1 cellular context compared by ENCODE assay signal in the genomic region with DNA sequence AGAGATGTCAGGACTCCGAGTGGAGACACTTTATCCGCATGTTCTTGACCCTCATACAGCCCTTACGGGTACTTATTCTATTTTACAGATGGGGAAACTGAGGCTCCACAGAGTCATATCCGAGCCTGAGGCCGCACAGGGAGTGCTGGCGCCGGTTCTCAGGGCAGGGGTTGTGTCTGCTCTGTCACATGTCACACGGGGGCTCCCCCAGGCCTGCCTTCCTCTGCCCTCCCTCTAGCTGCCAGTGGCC.
TF ChIP-seq lines count a peak whose summit lies in the region.

No MANE protein-coding gene starts in this region.

TF ChIP-seq in H1, 55 proteins besides CTCF, POLR2A, EP300 and RAD21:
- TF ChIP-seq JUN (IDR thresholded peaks at IDR 0.05; ENCODE audit: low read depth, low read length), result no peak
- TF ChIP-seq HDAC2 (IDR thresholded peaks at IDR 0.05; ENCODE audit: borderline replicate concordance in 1 of 2, low read depth in 2 of 2, low read length in 2 of 2), result no peak
- TF ChIP-seq BRCA1 (IDR thresholded peaks at IDR 0.05; ENCODE audit: low read depth, low read length), result no peak
- TF ChIP-seq SAP30 (IDR thresholded peaks at IDR 0.05; ENCODE audit: insufficient read depth, insufficient replicate concordance, low read length), result no peak
- TF ChIP-seq, protein P1, sequence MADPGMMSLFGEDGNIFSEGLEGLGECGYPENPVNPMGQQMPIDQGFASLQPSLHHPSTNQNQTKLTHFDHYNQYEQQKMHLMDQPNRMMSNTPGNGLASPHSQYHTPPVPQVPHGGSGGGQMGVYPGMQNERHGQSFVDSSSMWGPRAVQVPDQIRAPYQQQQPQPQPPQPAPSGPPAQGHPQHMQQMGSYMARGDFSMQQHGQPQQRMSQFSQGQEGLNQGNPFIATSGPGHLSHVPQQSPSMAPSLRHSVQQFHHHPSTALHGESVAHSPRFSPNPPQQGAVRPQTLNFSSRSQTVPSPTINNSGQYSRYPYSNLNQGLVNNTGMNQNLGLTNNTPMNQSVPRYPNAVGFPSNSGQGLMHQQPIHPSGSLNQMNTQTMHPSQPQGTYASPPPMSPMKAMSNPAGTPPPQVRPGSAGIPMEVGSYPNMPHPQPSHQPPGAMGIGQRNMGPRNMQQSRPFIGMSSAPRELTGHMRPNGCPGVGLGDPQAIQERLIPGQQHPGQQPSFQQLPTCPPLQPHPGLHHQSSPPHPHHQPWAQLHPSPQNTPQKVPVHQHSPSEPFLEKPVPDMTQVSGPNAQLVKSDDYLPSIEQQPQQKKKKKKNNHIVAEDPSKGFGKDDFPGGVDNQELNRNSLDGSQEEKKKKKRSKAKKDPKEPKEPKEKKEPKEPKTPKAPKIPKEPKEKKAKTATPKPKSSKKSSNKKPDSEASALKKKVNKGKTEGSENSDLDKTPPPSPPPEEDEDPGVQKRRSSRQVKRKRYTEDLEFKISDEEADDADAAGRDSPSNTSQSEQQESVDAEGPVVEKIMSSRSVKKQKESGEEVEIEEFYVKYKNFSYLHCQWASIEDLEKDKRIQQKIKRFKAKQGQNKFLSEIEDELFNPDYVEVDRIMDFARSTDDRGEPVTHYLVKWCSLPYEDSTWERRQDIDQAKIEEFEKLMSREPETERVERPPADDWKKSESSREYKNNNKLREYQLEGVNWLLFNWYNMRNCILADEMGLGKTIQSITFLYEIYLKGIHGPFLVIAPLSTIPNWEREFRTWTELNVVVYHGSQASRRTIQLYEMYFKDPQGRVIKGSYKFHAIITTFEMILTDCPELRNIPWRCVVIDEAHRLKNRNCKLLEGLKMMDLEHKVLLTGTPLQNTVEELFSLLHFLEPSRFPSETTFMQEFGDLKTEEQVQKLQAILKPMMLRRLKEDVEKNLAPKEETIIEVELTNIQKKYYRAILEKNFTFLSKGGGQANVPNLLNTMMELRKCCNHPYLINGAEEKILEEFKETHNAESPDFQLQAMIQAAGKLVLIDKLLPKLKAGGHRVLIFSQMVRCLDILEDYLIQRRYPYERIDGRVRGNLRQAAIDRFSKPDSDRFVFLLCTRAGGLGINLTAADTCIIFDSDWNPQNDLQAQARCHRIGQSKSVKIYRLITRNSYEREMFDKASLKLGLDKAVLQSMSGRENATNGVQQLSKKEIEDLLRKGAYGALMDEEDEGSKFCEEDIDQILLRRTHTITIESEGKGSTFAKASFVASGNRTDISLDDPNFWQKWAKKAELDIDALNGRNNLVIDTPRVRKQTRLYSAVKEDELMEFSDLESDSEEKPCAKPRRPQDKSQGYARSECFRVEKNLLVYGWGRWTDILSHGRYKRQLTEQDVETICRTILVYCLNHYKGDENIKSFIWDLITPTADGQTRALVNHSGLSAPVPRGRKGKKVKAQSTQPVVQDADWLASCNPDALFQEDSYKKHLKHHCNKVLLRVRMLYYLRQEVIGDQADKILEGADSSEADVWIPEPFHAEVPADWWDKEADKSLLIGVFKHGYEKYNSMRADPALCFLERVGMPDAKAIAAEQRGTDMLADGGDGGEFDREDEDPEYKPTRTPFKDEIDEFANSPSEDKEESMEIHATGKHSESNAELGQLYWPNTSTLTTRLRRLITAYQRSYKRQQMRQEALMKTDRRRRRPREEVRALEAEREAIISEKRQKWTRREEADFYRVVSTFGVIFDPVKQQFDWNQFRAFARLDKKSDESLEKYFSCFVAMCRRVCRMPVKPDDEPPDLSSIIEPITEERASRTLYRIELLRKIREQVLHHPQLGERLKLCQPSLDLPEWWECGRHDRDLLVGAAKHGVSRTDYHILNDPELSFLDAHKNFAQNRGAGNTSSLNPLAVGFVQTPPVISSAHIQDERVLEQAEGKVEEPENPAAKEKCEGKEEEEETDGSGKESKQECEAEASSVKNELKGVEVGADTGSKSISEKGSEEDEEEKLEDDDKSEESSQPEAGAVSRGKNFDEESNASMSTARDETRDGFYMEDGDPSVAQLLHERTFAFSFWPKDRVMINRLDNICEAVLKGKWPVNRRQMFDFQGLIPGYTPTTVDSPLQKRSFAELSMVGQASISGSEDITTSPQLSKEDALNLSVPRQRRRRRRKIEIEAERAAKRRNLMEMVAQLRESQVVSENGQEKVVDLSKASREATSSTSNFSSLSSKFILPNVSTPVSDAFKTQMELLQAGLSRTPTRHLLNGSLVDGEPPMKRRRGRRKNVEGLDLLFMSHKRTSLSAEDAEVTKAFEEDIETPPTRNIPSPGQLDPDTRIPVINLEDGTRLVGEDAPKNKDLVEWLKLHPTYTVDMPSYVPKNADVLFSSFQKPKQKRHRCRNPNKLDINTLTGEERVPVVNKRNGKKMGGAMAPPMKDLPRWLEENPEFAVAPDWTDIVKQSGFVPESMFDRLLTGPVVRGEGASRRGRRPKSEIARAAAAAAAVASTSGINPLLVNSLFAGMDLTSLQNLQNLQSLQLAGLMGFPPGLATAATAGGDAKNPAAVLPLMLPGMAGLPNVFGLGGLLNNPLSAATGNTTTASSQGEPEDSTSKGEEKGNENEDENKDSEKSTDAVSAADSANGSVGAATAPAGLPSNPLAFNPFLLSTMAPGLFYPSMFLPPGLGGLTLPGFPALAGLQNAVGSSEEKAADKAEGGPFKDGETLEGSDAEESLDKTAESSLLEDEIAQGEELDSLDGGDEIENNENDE (IDR thresholded peaks at IDR 0.05; ENCODE audit: insufficient replicate concordance, low read length), result no peak
- no peak for TF ChIP-seq KDM1A (IDR thresholded peaks at IDR 0.05; ENCODE audit: borderline replicate concordance, low read length)
- TF ChIP-seq, protein P2, sequence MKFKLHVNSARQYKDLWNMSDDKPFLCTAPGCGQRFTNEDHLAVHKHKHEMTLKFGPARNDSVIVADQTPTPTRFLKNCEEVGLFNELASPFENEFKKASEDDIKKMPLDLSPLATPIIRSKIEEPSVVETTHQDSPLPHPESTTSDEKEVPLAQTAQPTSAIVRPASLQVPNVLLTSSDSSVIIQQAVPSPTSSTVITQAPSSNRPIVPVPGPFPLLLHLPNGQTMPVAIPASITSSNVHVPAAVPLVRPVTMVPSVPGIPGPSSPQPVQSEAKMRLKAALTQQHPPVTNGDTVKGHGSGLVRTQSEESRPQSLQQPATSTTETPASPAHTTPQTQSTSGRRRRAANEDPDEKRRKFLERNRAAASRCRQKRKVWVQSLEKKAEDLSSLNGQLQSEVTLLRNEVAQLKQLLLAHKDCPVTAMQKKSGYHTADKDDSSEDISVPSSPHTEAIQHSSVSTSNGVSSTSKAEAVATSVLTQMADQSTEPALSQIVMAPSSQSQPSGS (IDR thresholded peaks at IDR 0.05; ENCODE audit: low read length), result no peak
- TF ChIP-seq CREB1 (IDR thresholded peaks at IDR 0.05), result no peak
- TF ChIP-seq RXRA (IDR thresholded peaks at IDR 0.05; ENCODE audit: insufficient read depth, low read depth, low read length), result no peak
- no peak for TF ChIP-seq SP2 (IDR thresholded peaks at IDR 0.05; ENCODE audit: low read length)
- TF ChIP-seq YY1 (IDR thresholded peaks at IDR 0.05; ENCODE audit: low read depth, low read length), result no peak
- TF ChIP-seq, protein P3, sequence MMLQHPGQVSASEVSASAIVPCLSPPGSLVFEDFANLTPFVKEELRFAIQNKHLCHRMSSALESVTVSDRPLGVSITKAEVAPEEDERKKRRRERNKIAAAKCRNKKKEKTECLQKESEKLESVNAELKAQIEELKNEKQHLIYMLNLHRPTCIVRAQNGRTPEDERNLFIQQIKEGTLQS (IDR thresholded peaks at IDR 0.05; ENCODE audit: insufficient read depth, low read depth, low read length), result no peak
- TF ChIP-seq, protein P4, sequence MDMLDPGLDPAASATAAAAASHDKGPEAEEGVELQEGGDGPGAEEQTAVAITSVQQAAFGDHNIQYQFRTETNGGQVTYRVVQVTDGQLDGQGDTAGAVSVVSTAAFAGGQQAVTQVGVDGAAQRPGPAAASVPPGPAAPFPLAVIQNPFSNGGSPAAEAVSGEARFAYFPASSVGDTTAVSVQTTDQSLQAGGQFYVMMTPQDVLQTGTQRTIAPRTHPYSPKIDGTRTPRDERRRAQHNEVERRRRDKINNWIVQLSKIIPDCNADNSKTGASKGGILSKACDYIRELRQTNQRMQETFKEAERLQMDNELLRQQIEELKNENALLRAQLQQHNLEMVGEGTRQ (IDR thresholded peaks at IDR 0.05; ENCODE audit: low read length), result no peak
- TF ChIP-seq GTF2F1 (IDR thresholded peaks at IDR 0.05; ENCODE audit: borderline replicate concordance, low read depth, low read length), result no peak
- no peak for TF ChIP-seq BACH1 (IDR thresholded peaks at IDR 0.05; ENCODE audit: low read length)
- no peak for TF ChIP-seq NANOG (IDR thresholded peaks at IDR 0.05; ENCODE audit: insufficient read depth, low read depth, low read length, poor library complexity, severe bottlenecking)
- TF ChIP-seq, protein P5, sequence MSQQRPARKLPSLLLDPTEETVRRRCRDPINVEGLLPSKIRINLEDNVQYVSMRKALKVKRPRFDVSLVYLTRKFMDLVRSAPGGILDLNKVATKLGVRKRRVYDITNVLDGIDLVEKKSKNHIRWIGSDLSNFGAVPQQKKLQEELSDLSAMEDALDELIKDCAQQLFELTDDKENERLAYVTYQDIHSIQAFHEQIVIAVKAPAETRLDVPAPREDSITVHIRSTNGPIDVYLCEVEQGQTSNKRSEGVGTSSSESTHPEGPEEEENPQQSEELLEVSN (IDR thresholded peaks at IDR 0.05), result no peak
- TF ChIP-seq SP4 (IDR thresholded peaks at IDR 0.05; ENCODE audit: low read length), result no peak
- no peak for TF ChIP-seq BCL11A (IDR thresholded peaks at IDR 0.05; ENCODE audit: low read depth in 2 of 2, low read length in 2 of 2)
